8 cellular contexts compared by ENCODE assay signal in the genomic region with DNA sequence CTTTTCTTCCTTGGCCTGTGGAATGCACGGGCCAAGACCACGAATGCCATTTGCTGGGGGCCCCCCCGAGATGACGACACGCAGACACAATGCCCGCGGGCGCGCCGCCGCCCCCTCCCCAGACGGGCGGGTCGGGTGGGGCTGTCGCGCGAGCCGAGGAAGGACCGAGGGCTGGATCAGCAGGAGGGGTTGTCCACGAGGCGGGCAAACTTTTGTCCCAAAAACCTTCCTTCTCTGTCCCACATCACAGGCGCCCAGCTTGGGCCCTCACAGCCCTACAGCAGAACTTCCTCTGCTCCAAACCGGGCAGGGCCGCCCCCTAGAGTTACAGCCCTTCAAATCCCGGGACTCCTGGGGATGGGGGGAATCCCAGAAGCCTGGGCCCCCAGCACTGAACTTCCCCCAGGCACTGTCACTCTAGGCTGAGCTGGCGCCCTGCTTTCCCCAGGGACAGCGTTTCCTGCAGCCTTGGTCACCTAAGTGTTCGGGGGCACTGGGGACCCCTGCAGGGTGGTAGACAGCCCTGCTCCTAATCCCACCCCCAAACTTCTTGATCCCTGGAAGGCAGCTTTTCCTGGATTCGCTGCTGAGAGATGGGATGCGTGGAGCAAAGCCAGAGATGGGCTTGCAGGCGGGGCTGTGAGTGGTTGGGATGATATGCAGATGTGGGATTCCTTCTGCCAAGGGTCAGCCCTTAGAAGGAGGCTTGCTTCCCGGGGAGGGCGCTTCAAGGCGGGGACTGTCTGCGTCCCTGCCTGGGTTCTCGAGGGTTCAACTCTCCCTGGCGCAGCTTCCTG. TPM values are rescaled to one million over a fixed set of nuclear protein-coding genes. Genes with fewer than 3 reads are reported as not detected.
DNase-seq lines count a peak whose midpoint lies in the region; ATAC-seq and TF ChIP-seq lines count a peak whose summit lies in the region.

No MANE protein-coding gene starts in this region.

- no peaks in the 10 kb centered on the region for H3K36me3 ChIP-seq in adrenal gland (replicated peaks in 1 of 2)
- peaks cover 21% of the 10 kb centered on the region for H3K36me3 ChIP-seq in skeletal muscle satellite cell (ENCODE audit: insufficient read depth, low read length)
- H3K36me3 ChIP-seq in effector memory CD4-positive, alpha-beta T cell (ENCODE audit: control insufficient read depth, insufficient read depth, low read length), result no peaks in the 10 kb centered on the region

- no peaks in the 10 kb centered on the region for H3K4me1 Mint-ChIP-seq in activated CD4-positive, alpha-beta memory T cell treated with anti-CD3 and anti-CD28 coated beads, Interleukin-2, amount 10 ng/mL, durations not matched to agents 7 days and 5 days

- TF ChIP-seq CTCF in GM13977 (IDR thresholded peaks at IDR 0.05; ENCODE audit: extremely low read depth, insufficient read depth, missing control alignments) (no peak), adrenal gland (IDR thresholded peaks at IDR 0.05) (no peak)

- peaks cover 21% of the 10 kb centered on the region for H3K27me3 Mint-ChIP-seq in activated CD4-positive, alpha-beta memory T cell treated with anti-CD3 and anti-CD28 coated beads, Interleukin-2, amount 10 ng/mL, durations not matched to agents 7 days and 5 days

- H3K9me3 ChIP-seq in adrenal gland (replicated peaks in 1 of 3) (no peaks in the 10 kb centered on the region), skeletal muscle satellite cell (replicated peaks; ENCODE audit: low read length) (no peaks in the 10 kb centered on the region)
- H3K9me3 ChIP-seq in effector memory CD4-positive, alpha-beta T cell (ENCODE audit: control insufficient read depth, low read length), result no peaks in the 10 kb centered on the region

- H3K4me3 ChIP-seq in adrenal gland, result peak overlapping the region in 2 of 4 donors; percentile 31 to 88
- peak overlapping the region; percentile 72 for H3K4me3 ChIP-seq in iPS-11a (ENCODE audit: low read depth, low read length)
- H3K4me3 ChIP-seq in skeletal muscle satellite cell (ENCODE audit: low read length), result peak overlapping the region; percentile 82
- H3K4me3 ChIP-seq in effector memory CD4-positive, alpha-beta T cell (ENCODE audit: insufficient read depth, low read depth, low read length, poor library complexity, severe bottlenecking), result no peak overlapping the region

- CTCF ChIA-PET in activated CD4-positive, alpha-beta memory T cell treated with anti-CD3 and anti-CD28 coated beads, Interleukin-2, amount 10 ng/mL, durations not matched to agents 7 days and 5 days (lab: Charles Lee), result no interaction called here

- peak in 1 of 2 donors; percentile 7 for TF ChIP-seq POLR2A in adrenal gland (IDR thresholded peaks at IDR 0.05)

- intact Hi-C loops in adrenal gland (cut with DNase I), result no loop called here

- peak; percentile 52 for DNase-seq in GM13977 (ENCODE audit: low spot score)
- peak; percentile 33 to 71 (median 53) for DNase-seq in adrenal gland
- no peak for DNase-seq in activated CD4-positive, alpha-beta memory T cell treated with anti-CD3 and anti-CD28 coated beads, Interleukin-2, amount 10 ng/mL, durations not matched to agents 7 days and 5 days
- DNase-seq in effector memory CD4-positive, alpha-beta T cell, result no peak
- no peak for DNase-seq in NCI-H2107 treated with DMSO at 0.1 percent for 48 hours (lab: John Stamatoyannopoulos, UW; ENCODE audit: unreplicated experiment)

- H3K9me3 Mint-ChIP-seq in activated CD4-positive, alpha-beta memory T cell treated with anti-CD3 and anti-CD28 coated beads, Interleukin-2, amount 10 ng/mL, durations not matched to agents 7 days and 5 days, result no peaks in the 10 kb centered on the region

- POLR2A ChIA-PET in activated CD4-positive, alpha-beta memory T cell treated with anti-CD3 and anti-CD28 coated beads, Interleukin-2, amount 10 ng/mL, durations not matched to agents 7 days and 5 days (lab: Charles Lee), result no interaction called here

- H3K9ac ChIP-seq in skeletal muscle satellite cell (ENCODE audit: low read depth, low read length), result peak overlapping the region; percentile 87

- no peak overlapping the region for H3K27ac Mint-ChIP-seq in activated CD4-positive, alpha-beta memory T cell treated with anti-CD3 and anti-CD28 coated beads, Interleukin-2, amount 10 ng/mL, durations not matched to agents 7 days and 5 days

- ATAC-seq in HG03039 (IDR thresholded peaks at IDR 0.05; ENCODE audit: unreplicated experiment), result no peak

- peaks cover 23 to 37% of the 10 kb centered on the region in 2 donors for H3K4me1 ChIP-seq in adrenal gland (replicated peaks in 1 of 2)
- peaks cover 44% of the 10 kb centered on the region for H3K4me1 ChIP-seq in skeletal muscle satellite cell (ENCODE audit: control insufficient read depth, insufficient read depth, low read length)
- no peaks in the 10 kb centered on the region for H3K4me1 ChIP-seq in effector memory CD4-positive, alpha-beta T cell (ENCODE audit: control insufficient read depth, insufficient read depth, low read length, poor library complexity, severe bottlenecking)

- in situ Hi-C loops in GM13977 (cut with MboI; ENCODE audit: low pct_unique_long_range_greater_than_20kb, low sequenced_read_pairs, unreplicated experiment), result no loop called here

- no peaks in the 10 kb centered on the region for H3K36me3 Mint-ChIP-seq in activated CD4-positive, alpha-beta memory T cell treated with anti-CD3 and anti-CD28 coated beads, Interleukin-2, amount 10 ng/mL, durations not matched to agents 7 days and 5 days (ENCODE audit: low read depth)

- peak overlapping the region in 3 of 5 donors; percentile 49 to 91 (median 84) for H3K27ac ChIP-seq in adrenal gland
- no peak overlapping the region for H3K27ac ChIP-seq in effector memory CD4-positive, alpha-beta T cell (ENCODE audit: insufficient read depth, low read length, poor library complexity, severe bottlenecking)

- peak overlapping the region; percentile 98 for H3K4me2 ChIP-seq in skeletal muscle satellite cell (ENCODE audit: low read length)

- H3K27me3 ChIP-seq in adrenal gland, result no peaks in the 10 kb centered on the region
- H3K27me3 ChIP-seq in skeletal muscle satellite cell (ENCODE audit: control insufficient read depth, insufficient read depth, low read length), result no peaks in the 10 kb centered on the region
- H3K27me3 ChIP-seq in effector memory CD4-positive, alpha-beta T cell (replicated peaks; ENCODE audit: control insufficient read depth, insufficient read depth, low read length, poor library complexity, severe bottlenecking), result no peaks in the 10 kb centered on the region

- 16 to 72% (median 23%) methylated on average over 8 to 37 of the region's 37 CpGs for WGBS in adrenal gland, 4 donors

- H3K4me3 Mint-ChIP-seq in activated CD4-positive, alpha-beta memory T cell treated with anti-CD3 and anti-CD28 coated beads, Interleukin-2, amount 10 ng/mL, durations not matched to agents 7 days and 5 days, result no peak overlapping the region

RNA-seq across cellular contexts. Expression of a gene that starts 1.0 kb away (rescaled TPM):
- 10 to 100 TPM; 15.2 to 45.5 (median 32.5) TPM for total RNA-seq in adrenal gland
- polyA plus RNA-seq in adrenal gland, result 10 to 100 TPM in 2 of 3 donors, 1 to 10 TPM in 1; 3.5 to 44.3 (median 14.1) TPM
- 64.6 and 148 TPM in 2 replicates for total RNA-seq in skeletal muscle satellite cell (2012; rRNA removed)
- under 1 TPM; 0.10 to 0.13 TPM for total RNA-seq in activated CD4-positive, alpha-beta memory T cell treated with anti-CD3 and anti-CD28 coated beads, Interleukin-2, amount 10 ng/mL, durations not matched to agents 7 days and 5 days

Comparison
In these comparisons a context has a peak if more than half of its experiments do, and no peak if none do; other contexts are left out.
1. DNase-seq: peak in GM13977 (single experiment) and adrenal gland (7 of 7); none in activated CD4-positive, alpha-beta memory T cell treated with anti-CD3 and anti-CD28 coated beads, Interleukin-2, amount 10 ng/mL, durations not matched to agents 7 days and 5 days (single experiment), effector memory CD4-positive, alpha-beta T cell (0 of 3) and NCI-H2107 treated with DMSO at 0.1 percent for 48 hours (single experiment).
2. RNA of a gene that starts 1.0 kb away (total RNA-seq): 15.2 to 45.5 TPM in adrenal gland; 0.10 to 0.13 TPM in activated CD4-positive, alpha-beta memory T cell treated with anti-CD3 and anti-CD28 coated beads, Interleukin-2, amount 10 ng/mL, durations not matched to agents 7 days and 5 days; every median in the first group is over 10 times any median in the second.